ENCODE assay signal across 15 cellular contexts in genomic region chr15:28954466-28955159, GRCh38.
DNase-seq lines count a peak whose midpoint lies in the region; FAIRE-seq and TF ChIP-seq lines count a peak whose summit lies in the region.
"Had no signal": no experiment of that assay in that cellular context is flagged by ENCODE, and none has a peak within 500 bp of the region (broad histone marks: within the 10 kb centered on the region; RNA-seq: fewer than 3 reads in every experiment).

No MANE protein-coding gene starts in this region.

- H3K4me2 ChIP-seq in H9 (ENCODE audit: insufficient read depth, insufficient read length, low read length) (no peak overlapping the region), OCI-LY7 (ENCODE audit: low read length) (0 out of 2 replicates have a peak overlapping the region, but pooled peaks have one; percentile 0)

- H3K36me3 Mint-ChIP-seq in H9 (ENCODE audit: insufficient read depth in 1 of 3, low read depth in 3 of 3) (no peaks in the 10 kb centered on the region; a peak in 2 of 7 replicates), osteocyte (ENCODE audit: unreplicated experiment) (no peaks in the 10 kb centered on the region), Caco-2 (ENCODE audit: insufficient read depth, unreplicated experiment) (no peaks in the 10 kb centered on the region)

- H3K27ac Mint-ChIP-seq in H9 (peak overlapping the region in 1 of 3 experiments; percentile 42; a peak in 1 of 7 replicates), osteocyte (ENCODE audit: unreplicated experiment) (no peak overlapping the region), Caco-2 (ENCODE audit: unreplicated experiment) (no peak overlapping the region)

- in situ Hi-C loops in GM13977 (cut with MboI; ENCODE audit: low pct_unique_long_range_greater_than_20kb, low sequenced_read_pairs, unreplicated experiment): no loop called here

- no peaks in the 10 kb centered on the region for H3K27me3 ChIP-seq in H9 (ENCODE audit: insufficient read depth, low read length)
- no peaks in the 10 kb centered on the region for H3K27me3 ChIP-seq in Caco-2 (replicated peaks; ENCODE audit: control insufficient read depth, insufficient read depth, low read length)
- H3K27me3 ChIP-seq: SJSA1 had no signal

- no peak overlapping the region for H4K5ac ChIP-seq in H9 (ENCODE audit: insufficient read length, low read depth, low read length)

- no CpG with 5 or more reads among the region's 12 CpGs for WGBS in H9 (ENCODE audit: extremely low coverage, insufficient read length, low lambda C conversion rate)

- no peak overlapping the region for H3K14ac ChIP-seq in H9 (ENCODE audit: insufficient read depth, low read length)

- no peak overlapping the region for H3K4ac ChIP-seq in H9 (ENCODE audit: low read depth, low read length)

- H3K27me3 Mint-ChIP-seq in H9 (ENCODE audit: low read depth) (no peaks in the 10 kb centered on the region; the same call in 1 of the 2 replicates), osteocyte (ENCODE audit: unreplicated experiment) (no peaks in the 10 kb centered on the region), Caco-2 (ENCODE audit: insufficient read depth, unreplicated experiment) (peaks cover 14% of the 10 kb centered on the region)

- H3K18ac ChIP-seq in H9 (ENCODE audit: insufficient read length, low read depth, low read length): no peak overlapping the region

- intact Hi-C loops in OCI-LY7 (cut with micrococcal nuclease; ENCODE audit: unreplicated experiment): no loop called here
- intact Hi-C loops in Caco-2 (cut with micrococcal nuclease; ENCODE audit: unreplicated experiment): no loop called here

- FAIRE-seq in D721Med (lab: Jason Lieb, UNC): no peak

- H3K56ac ChIP-seq in H9 (ENCODE audit: insufficient read length, low read depth, low read length): no peak overlapping the region

- no peak overlapping the region for H3T11ph ChIP-seq in H9 (ENCODE audit: low read length)

- H3K9ac ChIP-seq in H9 (ENCODE audit: extremely low read depth, insufficient read length, low read length): no peak overlapping the region

- no peak overlapping the region for H3K23ac ChIP-seq in H9 (ENCODE audit: insufficient read length, low read depth, low read length)

- H2AK5ac ChIP-seq in H9 (ENCODE audit: insufficient read length, low read length): no peak overlapping the region

- no peaks in the 10 kb centered on the region for H3K23me2 ChIP-seq in H9 (ENCODE audit: insufficient read length, low read depth, low read length, poor library complexity, severe bottlenecking)

- DNase-seq in H9 (peak; percentile 22), OCI-LY7 (ENCODE audit: low spot score) (no peak), ecto neural progenitor cell (ENCODE audit: low spot score) (peak; percentile 36), osteocyte (ENCODE audit: extremely low spot score, unreplicated experiment) (peak; percentile 70), Caco-2 (no peak), D721Med (ENCODE audit: insufficient read length, low spot score) (no peak), NCI-H526 treated with DMSO at 0.1 percent for 48 hours (lab: John Stamatoyannopoulos, UW) (no peak), GM13977 (ENCODE audit: low spot score) (no peak)
- DNase-seq: erythroblast, heart left ventricle, kidney glomerular epithelial cell, NCI-H2107, tibial artery had no signal

- H3K4me1 Mint-ChIP-seq in H9 (peaks cover 22 to 25% of the 10 kb centered on the region in 2 experiments), osteocyte (ENCODE audit: unreplicated experiment) (peaks cover 13% of the 10 kb centered on the region), Caco-2 (ENCODE audit: low read depth, unreplicated experiment) (no peaks in the 10 kb centered on the region)

- H3K4me3 ChIP-seq in OCI-LY7 (ENCODE audit: low read depth, low read length, poor library complexity, severe bottlenecking): no peak overlapping the region
- H3K4me3 ChIP-seq in Caco-2 (ENCODE audit: low read depth, low read length): no peak overlapping the region
- H3K4me3 ChIP-seq: GM12878, heart left ventricle, SJSA1, tibial artery had no signal

- H3K9me3 Mint-ChIP-seq in H9 (no peaks in the 10 kb centered on the region), osteocyte (ENCODE audit: unreplicated experiment) (no peaks in the 10 kb centered on the region), Caco-2 (ENCODE audit: unreplicated experiment) (no peaks in the 10 kb centered on the region)

- no peak overlapping the region for H2BK120ac ChIP-seq in H9 (ENCODE audit: low read depth, low read length, poor library complexity, severe bottlenecking)

- no peak overlapping the region for H2AFZ ChIP-seq in H9 (ENCODE audit: low read length)
- H2AFZ ChIP-seq in OCI-LY7 (ENCODE audit: low read length): peak overlapping the region; percentile 21; the same call in 1 of the 2 replicates

- POLR2A ChIA-PET in OCI-LY7 (lab: Charles Lee) (interaction anchor here (1.6 kb wide), 1 partner anchor 15 kb away, joined by 3 read pairs; no protein-coding TSS in a partner anchor), Caco-2 (lab: Charles Lee) (no interaction called here)

- H4K8ac ChIP-seq in H9 (replicated peaks; ENCODE audit: insufficient read length, low read depth, low read length): no peak overlapping the region

- H3K4me1 ChIP-seq in H9 (ENCODE audit: insufficient read depth, low read length): peaks cover 7% of the 10 kb centered on the region; the same call in 1 of the 2 replicates
- peaks cover 12% of the 10 kb centered on the region for H3K4me1 ChIP-seq in OCI-LY7 (ENCODE audit: insufficient read depth, low read length, poor library complexity, severe bottlenecking)
- H3K4me1 ChIP-seq in Caco-2: no peaks in the 10 kb centered on the region
- H3K4me1 ChIP-seq: heart left ventricle, tibial artery had no signal

- no peak overlapping the region for H2BK15ac ChIP-seq in H9 (ENCODE audit: low read depth, low read length)

- H3K27ac ChIP-seq in H9 (ENCODE audit: insufficient read length, low read depth, low read length) (no peak overlapping the region), OCI-LY7 (ENCODE audit: low read depth, low read length, poor library complexity, severe bottlenecking) (no peak overlapping the region)
- H3K27ac ChIP-seq: heart left ventricle, tibial artery had no signal

- H3K9me3 ChIP-seq in H9 (ENCODE audit: control insufficient read depth, low read depth, low read length) (no peaks in the 10 kb centered on the region), OCI-LY7 (ENCODE audit: low read length) (no peaks in the 10 kb centered on the region), Caco-2 (no peaks in the 10 kb centered on the region)
- H3K9me3 ChIP-seq: heart left ventricle, SJSA1, tibial artery had no signal

- BruUV-seq in OCI-LY7 (replicated peaks; lab: Mats Ljungman, UMichigan) (no TSS peak), Caco-2 (replicated peaks; lab: Mats Ljungman, UMichigan) (no TSS peak)

- no peaks in the 10 kb centered on the region for H3K79me1 ChIP-seq in H9 (ENCODE audit: insufficient read depth, low read depth, low read length, poor library complexity, severe bottlenecking)

- TF ChIP-seq CTCF in H9 (conservative IDR thresholded peaks at IDR 0.05) (peak; percentile 29; the same call in 1 of the 3 replicates), OCI-LY7 (conservative IDR thresholded peaks at IDR 0.05; ENCODE audit: low read length) (no peak), osteocyte (IDR thresholded peaks at IDR 0.05) (no peak), Caco-2 (IDR thresholded peaks at IDR 0.05; ENCODE audit: insufficient read depth in 1 of 2, low read depth in 1 of 2, low read length in 1 of 2, severe bottlenecking in 1 of 2, unreplicated experiment in 1 of 2) (no peak), D721Med (IDR thresholded peaks at IDR 0.05; ENCODE audit: insufficient read depth, missing control alignments) (no peak), GM13977 (IDR thresholded peaks at IDR 0.05; ENCODE audit: extremely low read depth, insufficient read depth, missing control alignments) (no peak)

- H4K91ac ChIP-seq in H9 (ENCODE audit: insufficient read length, low read depth, low read length): no peak overlapping the region

- H2BK5ac ChIP-seq in H9 (ENCODE audit: insufficient read length, low read length): no peak overlapping the region

- H4K20me1 ChIP-seq in H9 (ENCODE audit: control insufficient read depth, insufficient read depth, insufficient read length) (no peaks in the 10 kb centered on the region), OCI-LY7 (ENCODE audit: insufficient read depth, low read length) (no peaks in the 10 kb centered on the region)

- no peak overlapping the region for H3K4me3 Mint-ChIP-seq in H9
- no peak overlapping the region for H3K4me3 Mint-ChIP-seq in osteocyte (ENCODE audit: unreplicated experiment)
- H3K4me3 Mint-ChIP-seq in Caco-2 (ENCODE audit: unreplicated experiment): no peak overlapping the region

- H2BK12ac ChIP-seq in H9 (ENCODE audit: insufficient read length, low read depth, low read length): no peak overlapping the region

- CTCF ChIA-PET in OCI-LY7 (lab: Charles Lee; ENCODE audit: unreplicated experiment): no interaction called here
- CTCF ChIA-PET in Caco-2 (lab: Charles Lee): no interaction called here

- H3K36me3 ChIP-seq in OCI-LY7 (ENCODE audit: insufficient read depth, low read length): no peaks in the 10 kb centered on the region
- H3K36me3 ChIP-seq in Caco-2 (ENCODE audit: control insufficient read depth, insufficient read depth, low read length): no peaks in the 10 kb centered on the region
- H3K36me3 ChIP-seq: heart left ventricle, SJSA1, tibial artery had no signal

- no peak overlapping the region for H2BK20ac ChIP-seq in H9 (ENCODE audit: low read depth, low read length, poor library complexity, severe bottlenecking)

- H3K9me2 ChIP-seq in OCI-LY7 (ENCODE audit: insufficient read depth, low read length): no peaks in the 10 kb centered on the region

- H3K79me2 ChIP-seq in H9 (ENCODE audit: insufficient read depth, low read length) (no peaks in the 10 kb centered on the region), OCI-LY7 (ENCODE audit: insufficient read depth, low read depth, low read length) (no peaks in the 10 kb centered on the region)

Comparison
In these comparisons a context has a peak if more than half of its experiments do, and no peak if none do; other contexts are left out.
1. DNase-seq: peak in H9 (single experiment), ecto neural progenitor cell (single experiment) and osteocyte (single experiment); none in OCI-LY7 (single experiment), Caco-2 (0 of 2), D721Med (single experiment), NCI-H526 treated with DMSO at 0.1 percent for 48 hours (single experiment) and GM13977 (single experiment).